In genomic region chr13:32079586-32079985, GRCh38 we compare ENCODE assay signal across 12 cellular contexts.
"Had no signal": no experiment of that assay in that cellular context is flagged by ENCODE, and none has a peak within 500 bp of the region (broad histone marks: within the 10 kb centered on the region; RNA-seq: fewer than 3 reads in every experiment).

No MANE protein-coding gene starts in this region.

- H3K27me3 Mint-ChIP-seq: activated CD4-positive, alpha-beta T cell treated with anti-CD3 and anti-CD28 coated beads, Interleukin-2, amount 10 ng/mL, durations not matched to agents 7 days and 5 days; activated naive CD8-positive, alpha-beta T cell; memory B cell had no signal

- H3K27me3 ChIP-seq: thyroid gland, uterus had no signal

- H3K4me3 Mint-ChIP-seq: activated CD4-positive, alpha-beta T cell treated with anti-CD3 and anti-CD28 coated beads, Interleukin-2, amount 10 ng/mL, durations not matched to agents 7 days and 5 days; activated naive CD8-positive, alpha-beta T cell; memory B cell; nephron had no signal

- H3K4me3 ChIP-seq: skin epidermis, thyroid gland, uterus had no signal

- DNase-seq: activated CD4-positive, alpha-beta T cell treated with anti-CD3 and anti-CD28 coated beads, Interleukin-2, amount 10 ng/mL, durations not matched to agents 7 days and 5 days; activated CD4-positive, CD25-positive, alpha-beta regulatory T cell; activated CD8-positive, alpha-beta memory T cell treated with anti-CD3 and anti-CD28 coated beads for 24 hours; anterior cingulate cortex; dermis blood vessel endothelial cell; T-helper 9 cell; thyroid gland; uterus had no signal

- H3K4me1 Mint-ChIP-seq: memory B cell, nephron had no signal

- H3K36me3 Mint-ChIP-seq: activated naive CD8-positive, alpha-beta T cell; memory B cell had no signal

- H3K27ac ChIP-seq: skin epidermis, thyroid gland, uterus had no signal

- H3K9me3 ChIP-seq: thyroid gland, uterus had no signal

- H3K36me3 ChIP-seq: thyroid gland, uterus had no signal

- H3K4me1 ChIP-seq: uterus had no signal

- H3K27ac Mint-ChIP-seq: activated CD4-positive, alpha-beta T cell treated with anti-CD3 and anti-CD28 coated beads, Interleukin-2, amount 10 ng/mL, durations not matched to agents 7 days and 5 days; activated naive CD8-positive, alpha-beta T cell; memory B cell; nephron had no signal

- H3K9me3 Mint-ChIP-seq: activated CD4-positive, alpha-beta T cell treated with anti-CD3 and anti-CD28 coated beads, Interleukin-2, amount 10 ng/mL, durations not matched to agents 7 days and 5 days; memory B cell; nephron had no signal
